Comparison of ENCODE assay signal across 8 cellular contexts in the genomic region with DNA sequence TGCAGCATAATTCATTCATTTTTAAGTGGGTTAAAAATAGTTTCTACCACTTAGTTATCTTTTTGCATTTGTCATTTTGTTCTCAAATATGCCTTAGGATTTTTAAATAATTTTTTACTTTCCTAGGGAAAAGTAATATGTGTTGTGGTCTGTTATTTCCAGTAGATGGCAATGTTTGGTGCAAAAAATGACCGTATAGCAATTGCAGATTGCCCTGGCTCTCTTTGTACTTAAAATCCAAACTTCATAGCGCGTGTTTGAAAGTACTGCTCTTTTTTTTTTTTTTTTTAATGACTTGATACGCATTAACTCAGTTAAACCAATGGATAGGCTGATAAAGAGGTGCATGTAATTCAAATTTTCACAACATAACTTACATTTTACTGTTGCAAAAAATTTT.
DNase-seq lines count a peak whose midpoint lies in the region; ATAC-seq and TF ChIP-seq lines count a peak whose summit lies in the region.

No MANE protein-coding gene starts in this region.

- no peaks in the 10 kb centered on the region for H3K4me1 Mint-ChIP-seq in natural killer cell treated with Interleukin-12 subunit alpha and Interleukin-12 subunit beta and Interleukin-15 and Interleukin-18, amount 100 ng/mL, for 72 hours (ENCODE audit: low read depth in 2 of 2)

- H3K9me3 Mint-ChIP-seq in natural killer cell treated with Interleukin-12 subunit alpha and Interleukin-12 subunit beta and Interleukin-15 and Interleukin-18, amount 100 ng/mL, for 72 hours = no peaks in the 10 kb centered on the region

- no peaks in the 10 kb centered on the region for H3K36me3 Mint-ChIP-seq in natural killer cell treated with Interleukin-12 subunit alpha and Interleukin-12 subunit beta and Interleukin-15 and Interleukin-18, amount 100 ng/mL, for 72 hours

- no peak overlapping the region for H3K9ac ChIP-seq in parathyroid adenoma

- no peaks in the 10 kb centered on the region for H3K9me3 ChIP-seq in parathyroid adenoma (ENCODE audit: control insufficient read depth, low read length)

- H3K27me3 Mint-ChIP-seq in natural killer cell treated with Interleukin-12 subunit alpha and Interleukin-12 subunit beta and Interleukin-15 and Interleukin-18, amount 100 ng/mL, for 72 hours = peaks cover 0 to 6% of the 10 kb centered on the region in 2 donors

- intact Hi-C loops in dorsolateral prefrontal cortex (cut with DNase I) = loop anchor here (10.0 kb wide), 2 partner anchors 100 to 240 kb away; no protein-coding TSS in a partner anchor

- H3K4me3 ChIP-seq in dorsolateral prefrontal cortex = no peak overlapping the region
- H3K4me3 ChIP-seq in parathyroid adenoma (ENCODE audit: low read depth, low read length) = no peak overlapping the region

- H3K27ac ChIP-seq in dorsolateral prefrontal cortex (no peak overlapping the region), parathyroid adenoma (no peak overlapping the region)

- no peak overlapping the region for H3K4me2 ChIP-seq in parathyroid adenoma (ENCODE audit: low read length)

- H2AFZ ChIP-seq in parathyroid adenoma = no peak overlapping the region

- H3K27me3 ChIP-seq in dorsolateral prefrontal cortex (peaks cover 0 to 43% (median 6%) of the 10 kb centered on the region in 45 donors), parathyroid adenoma (ENCODE audit: control insufficient read depth, insufficient read depth, low read length) (no peaks in the 10 kb centered on the region)

- DNase-seq in NCI-H82 (lab: John Stamatoyannopoulos, UW) = peak; percentile 16
- DNase-seq in NCI-H82 treated with DMSO at 0.1 percent for 48 hours (lab: John Stamatoyannopoulos, UW; ENCODE audit: unreplicated experiment) = no peak
- peak; percentile 28 for DNase-seq in NCI-H2227 treated with DMSO at 0.1 percent for 48 hours (lab: John Stamatoyannopoulos, UW)
- DNase-seq in dorsolateral prefrontal cortex = no peak
- DNase-seq in natural killer cell treated with Interleukin-12 subunit alpha and Interleukin-12 subunit beta and Interleukin-15 and Interleukin-18, amount 100 ng/mL, for 72 hours (ENCODE audit: low spot score) = no peak
- no peak for DNase-seq in HPDE6-E6E7 (ENCODE audit: extremely low spot score)
- DNase-seq in amygdala (lab: John Stamatoyannopoulos, UW) = no peak

- H3K36me3 ChIP-seq in parathyroid adenoma (ENCODE audit: control insufficient read depth, insufficient read depth, low read length) = no peaks in the 10 kb centered on the region

- TF ChIP-seq CTCF in dorsolateral prefrontal cortex (IDR thresholded peaks at IDR 0.05 in 54 of 56, conservative IDR thresholded peaks at IDR 0.05 in 2 of 56; ENCODE audit: low read depth in 1 of 56, partially characterized antibody in 56 of 56) (peak; percentile 23 to 72 (median 52)), parathyroid adenoma (IDR thresholded peaks at IDR 0.05) (peak; percentile 33)

- no peak overlapping the region for H3K27ac Mint-ChIP-seq in natural killer cell treated with Interleukin-12 subunit alpha and Interleukin-12 subunit beta and Interleukin-15 and Interleukin-18, amount 100 ng/mL, for 72 hours

- H3K79me2 ChIP-seq in parathyroid adenoma = no peaks in the 10 kb centered on the region

- no peaks in the 10 kb centered on the region for H3K4me1 ChIP-seq in parathyroid adenoma

- no peak for ATAC-seq in natural killer cell treated with Interleukin-12 subunit alpha and Interleukin-12 subunit beta and Interleukin-15 and Interleukin-18, amount 100 ng/mL, for 72 hours

- H3K4me3 Mint-ChIP-seq in natural killer cell treated with Interleukin-12 subunit alpha and Interleukin-12 subunit beta and Interleukin-15 and Interleukin-18, amount 100 ng/mL, for 72 hours = no peak overlapping the region

Comparison
In these comparisons a context has a peak if more than half of its experiments do, and no peak if none do; other contexts are left out.
1. DNase-seq: peak in NCI-H82 (single experiment) and NCI-H2227 treated with DMSO at 0.1 percent for 48 hours (single experiment); none in NCI-H82 treated with DMSO at 0.1 percent for 48 hours (single experiment), dorsolateral prefrontal cortex (0 of 10), natural killer cell treated with Interleukin-12 subunit alpha and Interleukin-12 subunit beta and Interleukin-15 and Interleukin-18, amount 100 ng/mL, for 72 hours (single experiment), HPDE6-E6E7 (single experiment) and amygdala (0 of 56).